23 cellular contexts compared by ENCODE assay signal in the genomic region with DNA sequence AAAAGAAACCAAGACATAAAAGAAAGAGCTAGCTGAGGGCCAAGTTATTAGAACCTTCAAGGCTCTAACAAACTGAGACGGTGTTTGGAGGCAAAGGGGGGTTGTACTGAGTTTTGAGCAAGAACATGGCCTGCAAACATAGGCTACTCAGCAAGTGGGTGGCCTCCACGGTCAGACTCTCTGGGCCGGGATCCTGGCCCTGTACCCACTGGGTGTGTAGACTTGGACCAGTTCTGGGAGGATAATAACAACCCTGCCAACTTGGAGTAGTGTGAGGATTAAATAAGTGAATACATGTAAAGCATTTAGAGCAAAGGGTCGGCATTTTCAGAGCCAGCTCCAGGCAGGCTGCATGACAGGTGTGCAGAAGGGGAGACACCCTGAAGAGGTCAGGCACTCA. TPM values are rescaled to one million over a fixed set of nuclear protein-coding genes. Genes with fewer than 3 reads are reported as not detected.
"Had no signal": no experiment of that assay in that cellular context is flagged by ENCODE, and none has a peak within 500 bp of the region (broad histone marks: within the 10 kb centered on the region; RNA-seq: fewer than 3 reads in every experiment).

No MANE protein-coding gene starts in this region.

- H3K4me3 ChIP-seq: Peyer's patch had no signal

- ATAC-seq: activated T-cell treated with anti-CD3 and anti-CD28 coated beads, Interleukin-2, amount 50 U/mL, for 4 hours; T-helper 17 cell had no signal

- DNase-seq: activated B cell treated with CpG ODN at 0.5 μM for 24 hours; activated CD4-positive, alpha-beta T cell treated with anti-CD3 and anti-CD28 coated beads for 1 hour; activated CD4-positive, alpha-beta T cell treated with anti-CD3 and anti-CD28 coated beads, Interleukin-2, amount 10 ng/mL, durations not matched to agents 24 days and 14 days; activated CD4-positive, alpha-beta T cell treated with anti-CD3 and anti-CD28 coated beads, Interleukin-2, amount 50 U/mL, for 48 hours; activated CD8-positive, alpha-beta memory T cell treated with anti-CD3 and anti-CD28 coated beads for 24 hours; activated effector memory CD4-positive, alpha-beta T cell treated with anti-CD3 and anti-CD28 coated beads, Interleukin-2, amount 50 U/mL, for 16 hours; activated naive CD4-positive, alpha-beta T cell treated with Interleukin-2 at 50 U/mL for 16 hours; activated T-cell treated with anti-CD3 and anti-CD28 coated beads, Interleukin-2, amount 50 U/mL, for 4 hours; amygdala; KG1; NCI-H1048; NCI-H146; NCI-H187 treated with DMSO at 0.1 percent for 48 hours; NCI-H2081 treated with DMSO at 0.1 percent for 48 hours; NCI-H446; NCI-H524; Peyer's patch; SHP77 treated with DMSO at 0.1 percent for 48 hours; T-helper 17 cell; T-helper 9 cell had no signal

- H3K36me3 ChIP-seq: Peyer's patch had no signal

- H3K9me3 Mint-ChIP-seq: activated B cell treated with CpG ODN at 0.5 μM for 24 hours; activated CD4-positive, alpha-beta T cell treated with anti-CD3 and anti-CD28 coated beads, Interleukin-2, amount 10 ng/mL, durations not matched to agents 24 days and 14 days; activated T-cell treated with anti-CD3 and anti-CD28 coated beads, Interleukin-2, amount 50 U/mL, for 4 hours; IgD-negative memory B cell had no signal

- H3K27ac Mint-ChIP-seq: activated B cell treated with CpG ODN at 0.5 μM for 24 hours; activated CD4-positive, alpha-beta T cell treated with anti-CD3 and anti-CD28 coated beads, Interleukin-2, amount 10 ng/mL, durations not matched to agents 24 days and 14 days; activated naive CD8-positive, alpha-beta T cell; IgD-negative memory B cell; T-helper 17 cell had no signal

- H3K36me3 Mint-ChIP-seq: activated naive CD8-positive, alpha-beta T cell; IgD-negative memory B cell had no signal

- H3K4me1 Mint-ChIP-seq: activated B cell treated with CpG ODN at 0.5 μM for 24 hours; activated CD4-positive, alpha-beta T cell treated with anti-CD3 and anti-CD28 coated beads, Interleukin-2, amount 10 ng/mL, durations not matched to agents 24 days and 14 days; IgD-negative memory B cell; T-helper 17 cell had no signal

- H3K27ac ChIP-seq: Peyer's patch, RWPE1 had no signal

- H3K4me1 ChIP-seq: Peyer's patch had no signal

- H3K4me3 Mint-ChIP-seq: activated B cell treated with CpG ODN at 0.5 μM for 24 hours; activated CD4-positive, alpha-beta T cell treated with anti-CD3 and anti-CD28 coated beads, Interleukin-2, amount 10 ng/mL, durations not matched to agents 24 days and 14 days; activated naive CD8-positive, alpha-beta T cell; activated T-cell treated with anti-CD3 and anti-CD28 coated beads, Interleukin-2, amount 50 U/mL, for 4 hours; IgD-negative memory B cell; T-helper 17 cell had no signal

- H3K9me3 ChIP-seq: Peyer's patch had no signal

- H3K27me3 ChIP-seq: Peyer's patch had no signal

RNA-seq across cellular contexts. Expression of a gene that starts 56.1 kb away (rescaled TPM):
- total RNA-seq: activated B cell treated with CpG ODN at 0.5 μM for 24 hours; activated CD4-positive, alpha-beta T cell treated with anti-CD3 and anti-CD28 coated beads, Interleukin-2, amount 10 ng/mL, durations not matched to agents 24 days and 14 days had no signal
